ENCODE assay signal across 1 cellular context in genomic region chr19:1098177-1099051, GRCh38.
A peak's percentile ranks its signal among the peaks of the same experiment; 100 is the strongest.
TF ChIP-seq lines count a peak whose summit lies in the region.

No MANE protein-coding gene starts in this region.

TF ChIP-seq in HepG2, 621 proteins besides CTCF, POLR2A, EP300 and RAD21 (continued from another document and continues in another):
- TF ChIP-seq ATF6 (CRISPR knock-in tag; conservative IDR thresholded peaks at IDR 0.05) (no peak), TGIF2 (CRISPR knock-in tag; IDR thresholded peaks at IDR 0.05) (no peak), IRX3 (CRISPR knock-in tag; IDR thresholded peaks at IDR 0.05; ENCODE audit: borderline replicate concordance, low read depth) (peak; percentile 72; the same call in 1 of the 2 replicates), KDM5B (CRISPR knock-in tag; IDR thresholded peaks at IDR 0.05; ENCODE audit: borderline replicate concordance) (peak; percentile 55; the same call in 1 of the 2 replicates), SIX1 (CRISPR knock-in tag; IDR thresholded peaks at IDR 0.05; ENCODE audit: borderline replicate concordance) (no peak), POLR2G (IDR thresholded peaks at IDR 0.05; ENCODE audit: low read depth, low read length) (no peak; the same call in 1 of the 2 replicates), IKZF5 (CRISPR knock-in tag; IDR thresholded peaks at IDR 0.05) (0 out of 2 replicates have a peak, but pooled peaks have one; percentile 2), SMAD9 (CRISPR knock-in tag; IDR thresholded peaks at IDR 0.05) (0 out of 2 replicates have a peak, but pooled peaks have one; percentile 42), ZNF563 (CRISPR knock-in tag; IDR thresholded peaks at IDR 0.05) (no peak), MXD3 (CRISPR knock-in tag; IDR thresholded peaks at IDR 0.05) (no peak), NAIF1 (CRISPR knock-in tag; IDR thresholded peaks at IDR 0.05; ENCODE audit: borderline replicate concordance) (peak; percentile 65; the same call in 1 of the 2 replicates), SOX13 (IDR thresholded peaks at IDR 0.05) (0 out of 2 replicates have a peak, but pooled peaks have one; percentile 29), SOX13 (CRISPR knock-in tag; conservative IDR thresholded peaks at IDR 0.05 in 1 of 2, IDR thresholded peaks at IDR 0.05 in 1 of 2) (no peak; a peak in 3 of 4 replicates), SRF (IDR thresholded peaks at IDR 0.05; ENCODE audit: low read depth, low read length) (no peak; the same call in 1 of the 2 replicates), REST (IDR thresholded peaks at IDR 0.05; ENCODE audit: borderline replicate concordance in 1 of 2, low read depth in 1 of 2, low read length in 2 of 2) (peak in 1 of 2 experiments; percentile 34; a peak in 1 of 4 replicates), ZKSCAN1 (IDR thresholded peaks at IDR 0.05; ENCODE audit: low read length) (no peak), STAT6 (CRISPR knock-in tag; IDR thresholded peaks at IDR 0.05; ENCODE audit: borderline replicate concordance) (no peak), JUN (CRISPR knock-in tag; IDR thresholded peaks at IDR 0.05) (no peak), ZKSCAN5 (CRISPR knock-in tag; IDR thresholded peaks at IDR 0.05) (no peak), TRAFD1 (CRISPR knock-in tag; IDR thresholded peaks at IDR 0.05; ENCODE audit: borderline replicate concordance) (no peak), ISL2 (CRISPR knock-in tag; IDR thresholded peaks at IDR 0.05) (no peak), ZNF414 (CRISPR knock-in tag; IDR thresholded peaks at IDR 0.05) (peak; percentile 90; the same call in 1 of the 2 replicates), ZNF749 (CRISPR knock-in tag; IDR thresholded peaks at IDR 0.05; ENCODE audit: borderline replicate concordance) (no peak), PRDM10 (CRISPR knock-in tag; IDR thresholded peaks at IDR 0.05; ENCODE audit: low read depth) (no peak), TEF (CRISPR knock-in tag; IDR thresholded peaks at IDR 0.05) (no peak), HOMEZ (CRISPR knock-in tag; IDR thresholded peaks at IDR 0.05; ENCODE audit: low read depth) (no peak), CBX5 (CRISPR knock-in tag; IDR thresholded peaks at IDR 0.05; ENCODE audit: borderline replicate concordance) (0 out of 2 replicates have a peak, but pooled peaks have one; percentile 18), ZBTB33 (CRISPR knock-in tag; IDR thresholded peaks at IDR 0.05) (no peak), NFKB2 (CRISPR knock-in tag; IDR thresholded peaks at IDR 0.05; ENCODE audit: borderline replicate concordance) (no peak; the same call in 1 of the 2 replicates), ZNF263 (CRISPR knock-in tag; IDR thresholded peaks at IDR 0.05) (no peak), ZNF564 (CRISPR knock-in tag; IDR thresholded peaks at IDR 0.05) (no peak)
